12 cellular contexts compared by ENCODE assay signal in genomic region chr13:75417006-75417384, GRCh38.
DNase-seq lines count a peak whose midpoint lies in the region; ATAC-seq and TF ChIP-seq lines count a peak whose summit lies in the region.
"Had no signal": no experiment of that assay in that cellular context is flagged by ENCODE, and none has a peak within 500 bp of the region (broad histone marks: within the 10 kb centered on the region; RNA-seq: fewer than 3 reads in every experiment).

No MANE protein-coding gene starts in this region.

- no peak overlapping the region for H3K4me2 ChIP-seq in trophoblast cell (ENCODE audit: low read length)

- no peaks in the 10 kb centered on the region for H3K9me3 ChIP-seq in trophoblast cell (ENCODE audit: insufficient read depth, low read depth, low read length)

- WGBS in trophoblast cell (ENCODE audit: extremely low coverage, insufficient coverage, insufficient read length): no CpG with 5 or more reads among the region's 6 CpGs

- no peak overlapping the region for H4K91ac ChIP-seq in trophoblast cell (ENCODE audit: low read depth, low read length)

- no peak overlapping the region for H2BK120ac ChIP-seq in trophoblast cell (ENCODE audit: insufficient read depth, low read length, poor library complexity)

- no peak overlapping the region for H3K14ac ChIP-seq in trophoblast cell (ENCODE audit: low read length)

- H3K9ac ChIP-seq in trophoblast cell (ENCODE audit: low read length): no peak overlapping the region

- H3K23ac ChIP-seq in trophoblast cell (ENCODE audit: low read length): no peak overlapping the region

- H3K4me3 Mint-ChIP-seq in WTC11: no peak overlapping the region
- H3K4me3 Mint-ChIP-seq in naive thymus-derived CD8-positive, alpha-beta T cell: no peak overlapping the region
- H3K4me3 Mint-ChIP-seq: T-helper 2 cell treated with Interferon-gamma antibody and Interleukin-4, amounts not matched to agents 5 μg/mL and 100 μg/mL, for 36 hours had no signal

- POLR2A ChIA-PET in WTC11 (lab: Charles Lee): interaction anchor here (0.6 kb wide), 1 partner anchor 24 kb away, joined by 4 read pairs; no protein-coding TSS in a partner anchor
- POLR2A ChIA-PET in naive thymus-derived CD8-positive, alpha-beta T cell (lab: Charles Lee): no interaction called here

- peaks cover 30% of the 10 kb centered on the region for H3K4me1 Mint-ChIP-seq in WTC11
- H3K4me1 Mint-ChIP-seq in naive thymus-derived CD8-positive, alpha-beta T cell: peaks cover 0 to 2% (median 0%) of the 10 kb centered on the region in 4 donors

- no peaks in the 10 kb centered on the region for H3K9me3 Mint-ChIP-seq in WTC11
- H3K9me3 Mint-ChIP-seq in naive thymus-derived CD8-positive, alpha-beta T cell: peaks cover 0 to 2% (median 0%) of the 10 kb centered on the region in 9 donors
- H3K9me3 Mint-ChIP-seq: T-helper 2 cell treated with Interferon-gamma antibody and Interleukin-4, amounts not matched to agents 5 μg/mL and 100 μg/mL, for 36 hours had no signal

- H3K27me3 ChIP-seq in trophoblast cell (ENCODE audit: insufficient read depth, low read length): no peaks in the 10 kb centered on the region

- H3K4ac ChIP-seq in trophoblast cell (ENCODE audit: low read depth, low read length): no peak overlapping the region

- no peaks in the 10 kb centered on the region for H3K79me2 ChIP-seq in trophoblast cell (ENCODE audit: control insufficient read depth, insufficient read depth, low read length, poor library complexity)

- H3K36me3 ChIP-seq in trophoblast cell (ENCODE audit: control insufficient read depth in 1 of 2, insufficient read depth in 2 of 2, low read length in 2 of 2): no peaks in the 10 kb centered on the region

- H2AFZ ChIP-seq in trophoblast cell (ENCODE audit: insufficient read depth, low read length, poor library complexity): peak overlapping the region; percentile 47

- H4K12ac ChIP-seq in trophoblast cell (ENCODE audit: low read depth, low read length): no peak overlapping the region

- no peak overlapping the region for H3K4me3 ChIP-seq in trophoblast cell (ENCODE audit: low read depth, low read length)

- H3K27ac Mint-ChIP-seq in WTC11: 0 out of 2 replicates have a peak overlapping the region, but pooled peaks have one; percentile 50
- no peak overlapping the region for H3K27ac Mint-ChIP-seq in naive thymus-derived CD8-positive, alpha-beta T cell
- H3K27ac Mint-ChIP-seq: T-helper 2 cell treated with Interferon-gamma antibody and Interleukin-4, amounts not matched to agents 5 μg/mL and 100 μg/mL, for 36 hours had no signal

- H3K36me3 Mint-ChIP-seq in WTC11: no peaks in the 10 kb centered on the region
- H3K36me3 Mint-ChIP-seq in naive thymus-derived CD8-positive, alpha-beta T cell: no peaks in the 10 kb centered on the region

- H3K27ac ChIP-seq in trophoblast cell (ENCODE audit: low read depth, low read length): no peak overlapping the region

- peak; percentile 19 for ATAC-seq in GM18907 (IDR thresholded peaks at IDR 0.05; ENCODE audit: unreplicated experiment)
- ATAC-seq in HG02759 (IDR thresholded peaks at IDR 0.05; ENCODE audit: unreplicated experiment): peak; percentile 29
- peak; percentile 26 for ATAC-seq in WTC11
- ATAC-seq in naive thymus-derived CD8-positive, alpha-beta T cell: no peak

- H3K27me3 Mint-ChIP-seq in WTC11 (ENCODE audit: low read depth): no peaks in the 10 kb centered on the region
- peaks cover 0 to 11% (median 3%) of the 10 kb centered on the region in 5 donors for H3K27me3 Mint-ChIP-seq in naive thymus-derived CD8-positive, alpha-beta T cell

- no peak overlapping the region for H3K18ac ChIP-seq in trophoblast cell (ENCODE audit: low read length)

- H3K4me1 ChIP-seq in trophoblast cell (ENCODE audit: control insufficient read depth in 1 of 2, insufficient read depth in 2 of 2, low read length in 2 of 2): no peaks in the 10 kb centered on the region

- H2BK5ac ChIP-seq in trophoblast cell (ENCODE audit: low read depth, low read length, poor library complexity): no peak overlapping the region

- TF ChIP-seq CTCF in WTC11 (IDR thresholded peaks at IDR 0.05): no peak

- no peak overlapping the region for H2AK5ac ChIP-seq in trophoblast cell (ENCODE audit: low read length)

- H4K8ac ChIP-seq in trophoblast cell (ENCODE audit: low read depth, low read length): no peak overlapping the region

- H2BK12ac ChIP-seq in trophoblast cell (ENCODE audit: low read length): no peak overlapping the region

- H3K79me1 ChIP-seq in trophoblast cell (ENCODE audit: low read length): no peaks in the 10 kb centered on the region

- DNase-seq in WTC11 (ENCODE audit: low spot score) (no peak), trophoblast cell (no peak), hippocampal formation (lab: John Stamatoyannopoulos, UW) (no peak)
- no peak for DNase-seq in activated CD4-positive, alpha-beta T cell treated with anti-CD3 and anti-CD28 coated beads, Interleukin-2, amount 50 U/mL, for 4 hours
- no peak for DNase-seq in effector CD8-positive, alpha-beta T cell (lab: John Stamatoyannopoulos, UW)
- DNase-seq in naive thymus-derived CD8-positive, alpha-beta T cell: no peak
- DNase-seq: activated gamma-delta T cell treated with Interleukin-2 at 50 U/mL for 16 hours; DND-41; stimulated activated naive CD4-positive, alpha-beta T cell had no signal

- CTCF ChIA-PET in WTC11 (lab: Charles Lee): interaction anchor here (1.6 to 2.3 kb wide), 3 partner anchors 26 to 65 kb away, joined by 5 to 6 read pairs (median 5); partner anchors contain the start of gene TBC1D4

TF ChIP-seq in WTC11, 78 proteins besides CTCF, POLR2A, EP300 and RAD21 (continues in another document):
- no peak for TF ChIP-seq ZMAT4 (CRISPR knock-in tag; IDR thresholded peaks at IDR 0.05)
- TF ChIP-seq, protein P1, sequence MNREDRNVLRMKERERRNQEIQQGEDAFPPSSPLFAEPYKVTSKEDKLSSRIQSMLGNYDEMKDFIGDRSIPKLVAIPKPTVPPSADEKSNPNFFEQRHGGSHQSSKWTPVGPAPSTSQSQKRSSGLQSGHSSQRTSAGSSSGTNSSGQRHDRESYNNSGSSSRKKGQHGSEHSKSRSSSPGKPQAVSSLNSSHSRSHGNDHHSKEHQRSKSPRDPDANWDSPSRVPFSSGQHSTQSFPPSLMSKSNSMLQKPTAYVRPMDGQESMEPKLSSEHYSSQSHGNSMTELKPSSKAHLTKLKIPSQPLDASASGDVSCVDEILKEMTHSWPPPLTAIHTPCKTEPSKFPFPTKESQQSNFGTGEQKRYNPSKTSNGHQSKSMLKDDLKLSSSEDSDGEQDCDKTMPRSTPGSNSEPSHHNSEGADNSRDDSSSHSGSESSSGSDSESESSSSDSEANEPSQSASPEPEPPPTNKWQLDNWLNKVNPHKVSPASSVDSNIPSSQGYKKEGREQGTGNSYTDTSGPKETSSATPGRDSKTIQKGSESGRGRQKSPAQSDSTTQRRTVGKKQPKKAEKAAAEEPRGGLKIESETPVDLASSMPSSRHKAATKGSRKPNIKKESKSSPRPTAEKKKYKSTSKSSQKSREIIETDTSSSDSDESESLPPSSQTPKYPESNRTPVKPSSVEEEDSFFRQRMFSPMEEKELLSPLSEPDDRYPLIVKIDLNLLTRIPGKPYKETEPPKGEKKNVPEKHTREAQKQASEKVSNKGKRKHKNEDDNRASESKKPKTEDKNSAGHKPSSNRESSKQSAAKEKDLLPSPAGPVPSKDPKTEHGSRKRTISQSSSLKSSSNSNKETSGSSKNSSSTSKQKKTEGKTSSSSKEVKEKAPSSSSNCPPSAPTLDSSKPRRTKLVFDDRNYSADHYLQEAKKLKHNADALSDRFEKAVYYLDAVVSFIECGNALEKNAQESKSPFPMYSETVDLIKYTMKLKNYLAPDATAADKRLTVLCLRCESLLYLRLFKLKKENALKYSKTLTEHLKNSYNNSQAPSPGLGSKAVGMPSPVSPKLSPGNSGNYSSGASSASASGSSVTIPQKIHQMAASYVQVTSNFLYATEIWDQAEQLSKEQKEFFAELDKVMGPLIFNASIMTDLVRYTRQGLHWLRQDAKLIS (CRISPR knock-in tag; IDR thresholded peaks at IDR 0.05; ENCODE audit: borderline replicate concordance): no peak
- TF ChIP-seq ZNF263 (CRISPR knock-in tag; IDR thresholded peaks at IDR 0.05; ENCODE audit: low read depth): no peak
- TF ChIP-seq NR1H2 (CRISPR knock-in tag; IDR thresholded peaks at IDR 0.05): no peak
- TF ChIP-seq, protein P2, sequence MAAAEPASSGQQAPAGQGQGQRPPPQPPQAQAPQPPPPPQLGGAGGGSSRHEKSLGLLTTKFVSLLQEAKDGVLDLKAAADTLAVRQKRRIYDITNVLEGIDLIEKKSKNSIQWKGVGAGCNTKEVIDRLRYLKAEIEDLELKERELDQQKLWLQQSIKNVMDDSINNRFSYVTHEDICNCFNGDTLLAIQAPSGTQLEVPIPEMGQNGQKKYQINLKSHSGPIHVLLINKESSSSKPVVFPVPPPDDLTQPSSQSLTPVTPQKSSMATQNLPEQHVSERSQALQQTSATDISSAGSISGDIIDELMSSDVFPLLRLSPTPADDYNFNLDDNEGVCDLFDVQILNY (CRISPR knock-in tag; IDR thresholded peaks at IDR 0.05): no peak
- TF ChIP-seq, protein P3, sequence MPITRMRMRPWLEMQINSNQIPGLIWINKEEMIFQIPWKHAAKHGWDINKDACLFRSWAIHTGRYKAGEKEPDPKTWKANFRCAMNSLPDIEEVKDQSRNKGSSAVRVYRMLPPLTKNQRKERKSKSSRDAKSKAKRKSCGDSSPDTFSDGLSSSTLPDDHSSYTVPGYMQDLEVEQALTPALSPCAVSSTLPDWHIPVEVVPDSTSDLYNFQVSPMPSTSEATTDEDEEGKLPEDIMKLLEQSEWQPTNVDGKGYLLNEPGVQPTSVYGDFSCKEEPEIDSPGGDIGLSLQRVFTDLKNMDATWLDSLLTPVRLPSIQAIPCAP (CRISPR knock-in tag; IDR thresholded peaks at IDR 0.05): no peak
- TF ChIP-seq E2F1 (CRISPR knock-in tag; IDR thresholded peaks at IDR 0.05): no peak

Comparison
In these comparisons a context has a peak if more than half of its experiments do, and no peak if none do; other contexts are left out.
1. ATAC-seq: peak in GM18907 (single experiment), HG02759 (single experiment) and WTC11 (single experiment); none in naive thymus-derived CD8-positive, alpha-beta T cell (0 of 2).